In the genomic region with DNA sequence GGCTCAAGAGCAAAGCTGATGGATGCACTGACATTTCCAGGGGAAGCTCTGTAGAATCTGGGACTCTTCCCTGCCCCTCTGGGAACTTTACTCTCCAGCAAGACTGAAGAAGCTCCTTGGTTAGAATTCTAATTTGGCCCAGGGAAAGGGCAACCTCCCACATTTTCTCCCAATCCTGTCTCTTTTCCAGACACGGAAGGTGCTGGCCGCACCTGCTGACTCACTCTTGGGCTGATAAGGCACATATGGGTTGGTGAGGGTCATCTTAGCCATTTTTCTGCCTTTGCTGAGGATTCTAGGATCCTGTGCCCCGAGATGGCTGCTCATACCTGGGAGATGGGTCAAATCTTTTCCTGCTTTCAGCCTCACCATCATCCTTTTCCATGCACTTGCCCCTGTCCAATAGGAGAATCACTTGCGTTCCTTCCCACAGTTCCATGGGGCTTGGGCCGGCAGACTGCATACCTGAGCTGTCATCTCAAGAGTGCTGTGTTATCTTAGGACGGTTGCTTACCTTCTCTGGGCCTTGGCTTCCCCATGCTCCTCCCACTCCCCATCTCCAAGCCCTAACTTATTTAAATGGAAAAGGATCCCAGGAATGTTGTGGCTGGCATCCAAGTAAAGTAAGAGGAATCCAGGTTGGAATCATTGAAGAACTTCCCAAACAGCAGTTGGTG, we compare ENCODE assay signal across 11 cellular contexts. TPM values are rescaled to one million over a fixed set of nuclear protein-coding genes. Genes with fewer than 3 reads are reported as not detected.
A peak's percentile ranks its signal among the peaks of the same experiment; 100 is the strongest.
DNase-seq lines count a peak whose midpoint lies in the region; ATAC-seq and TF ChIP-seq lines count a peak whose summit lies in the region.
"Had no signal": no experiment of that assay in that cellular context is flagged by ENCODE, and none has a peak within 500 bp of the region (broad histone marks: within the 10 kb centered on the region; RNA-seq: fewer than 3 reads in every experiment).

No MANE protein-coding gene starts in this region.

- H3K4me1 ChIP-seq in stomach smooth muscle (ENCODE audit: control insufficient read depth, insufficient read depth, low read length), result peaks cover 77% of the 10 kb centered on the region
- H3K4me1 ChIP-seq in CD4-positive, alpha-beta memory T cell (ENCODE audit: insufficient read depth, low read length), result no peaks in the 10 kb centered on the region

- no peaks in the 10 kb centered on the region for H3K36me3 Mint-ChIP-seq in CD4-positive, alpha-beta memory T cell
- H3K36me3 Mint-ChIP-seq: activated CD8-positive, alpha-beta memory T cell treated with anti-CD3 and anti-CD28 coated beads, Interleukin-2, amount 10 ng/mL, durations not matched to agents 7 days and 5 days had no signal

- H3K27ac ChIP-seq in stomach smooth muscle (ENCODE audit: low read length), result peak overlapping the region; percentile 96
- no peak overlapping the region for H3K27ac ChIP-seq in CD4-positive, alpha-beta memory T cell (ENCODE audit: low read depth, low read length)

- no peak for TF ChIP-seq CTCF in cardiac fibroblast (IDR thresholded peaks at IDR 0.05; ENCODE audit: low read depth, low read length)

- H3K4me3 ChIP-seq in cardiac fibroblast (replicated peaks in 1 of 2; ENCODE audit: low read depth in 2 of 2, low read length in 2 of 2) (peak overlapping the region; percentile 17 to 48), stomach smooth muscle (ENCODE audit: low read length in 2 of 2) (peak overlapping the region; percentile 75 to 93)
- H3K4me3 ChIP-seq in CD4-positive, alpha-beta memory T cell (ENCODE audit: low read length in 2 of 2), result no peak overlapping the region

- H3K27me3 Mint-ChIP-seq in CD4-positive, alpha-beta memory T cell, result peaks cover 3 to 10% of the 10 kb centered on the region in 2 donors

- no peaks in the 10 kb centered on the region for H3K9me3 ChIP-seq in stomach smooth muscle (ENCODE audit: control insufficient read depth in 2 of 2, low read length in 2 of 2)
- no peaks in the 10 kb centered on the region for H3K9me3 ChIP-seq in CD4-positive, alpha-beta memory T cell (ENCODE audit: control insufficient read depth in 1 of 2, low read length in 2 of 2)

- CTCF ChIA-PET in CD4-positive, alpha-beta memory T cell (lab: Charles Lee; ENCODE audit: partially characterized antibody), result interaction anchor here (0.7 kb wide), 1 partner anchor 14 kb away, joined by 3 read pairs; no protein-coding TSS in a partner anchor

- H3K4me1 Mint-ChIP-seq in CD4-positive, alpha-beta memory T cell, result peaks cover 0 to 4% (median under 1%) of the 10 kb centered on the region in 4 donors

- H3K27me3 ChIP-seq in stomach smooth muscle (ENCODE audit: control insufficient read depth in 1 of 2, insufficient read depth in 2 of 2, low read length in 2 of 2), result no peaks in the 10 kb centered on the region
- no peaks in the 10 kb centered on the region for H3K27me3 ChIP-seq in CD4-positive, alpha-beta memory T cell (ENCODE audit: insufficient read depth, low read length)

- peak overlapping the region; percentile 99 for H3K9ac ChIP-seq in stomach smooth muscle (ENCODE audit: low read length in 2 of 2)

- no peaks in the 10 kb centered on the region for H3K9me3 Mint-ChIP-seq in CD4-positive, alpha-beta memory T cell
- H3K9me3 Mint-ChIP-seq: stimulated activated naive CD8-positive, alpha-beta T cell treated with anti-CD3 and anti-CD28 coated beads, Interleukin-15, amount 100 ng/mL, for 72 hours had no signal

- POLR2A ChIA-PET in CD4-positive, alpha-beta memory T cell (lab: Charles Lee; ENCODE audit: partially characterized antibody), result no interaction called here

- no peak overlapping the region for H3K27ac Mint-ChIP-seq in CD4-positive, alpha-beta memory T cell
- H3K27ac Mint-ChIP-seq: activated CD8-positive, alpha-beta memory T cell treated with anti-CD3 and anti-CD28 coated beads, Interleukin-2, amount 10 ng/mL, durations not matched to agents 7 days and 5 days; stimulated activated naive CD8-positive, alpha-beta T cell treated with anti-CD3 and anti-CD28 coated beads, Interleukin-15, amount 100 ng/mL, for 72 hours had no signal

- peak; percentile 26 for DNase-seq in HCEC 1CT
- DNase-seq in cardiac fibroblast (ENCODE audit: low read depth in 2 of 2), result peak in 1 of 2 donors; percentile 72
- peak; percentile 94 for DNase-seq in kidney tubule cell (ENCODE audit: low spot score)
- DNase-seq in stimulated activated CD4-positive, alpha-beta T cell treated with anti-CD3 and anti-CD28 coated beads, Interleukin-12 subunit alpha, Interleukin-12 subunit beta, amount 100 ng/mL, for 4 hours, result no peak
- DNase-seq in Kasumi-1 (lab: John Stamatoyannopoulos, UW), result no peak
- DNase-seq in CD4-positive, alpha-beta memory T cell, result no peak
- DNase-seq: activated CD8-positive, alpha-beta memory T cell treated with anti-CD3 and anti-CD28 coated beads, Interleukin-2, amount 10 ng/mL, durations not matched to agents 7 days and 5 days; stimulated activated naive CD8-positive, alpha-beta T cell treated with anti-CD3 and anti-CD28 coated beads, Interleukin-15, amount 100 ng/mL, for 72 hours had no signal

- intact Hi-C loops in CD4-positive, alpha-beta memory T cell (cut with micrococcal nuclease), result no loop called here

- H3K36me3 ChIP-seq in stomach smooth muscle (ENCODE audit: control insufficient read depth in 2 of 2, insufficient read depth in 2 of 2, low read length in 2 of 2), result peaks cover 0 to 2% of the 10 kb centered on the region in 2 donors
- H3K36me3 ChIP-seq in CD4-positive, alpha-beta memory T cell (ENCODE audit: insufficient read depth, low read length), result no peaks in the 10 kb centered on the region

- H3K4me3 Mint-ChIP-seq in CD4-positive, alpha-beta memory T cell, result no peak overlapping the region
- H3K4me3 Mint-ChIP-seq: activated CD8-positive, alpha-beta memory T cell treated with anti-CD3 and anti-CD28 coated beads, Interleukin-2, amount 10 ng/mL, durations not matched to agents 7 days and 5 days; stimulated activated naive CD8-positive, alpha-beta T cell treated with anti-CD3 and anti-CD28 coated beads, Interleukin-15, amount 100 ng/mL, for 72 hours had no signal

- ATAC-seq in GM21723 (IDR thresholded peaks at IDR 0.05; ENCODE audit: unreplicated experiment), result no peak
- ATAC-seq: activated CD8-positive, alpha-beta memory T cell treated with anti-CD3 and anti-CD28 coated beads, Interleukin-2, amount 10 ng/mL, durations not matched to agents 7 days and 5 days; stimulated activated naive CD8-positive, alpha-beta T cell treated with anti-CD3 and anti-CD28 coated beads, Interleukin-15, amount 100 ng/mL, for 72 hours had no signal

RNA-seq across cellular contexts. Expression of gene TINAGL1, which starts 1.3 kb away (rescaled TPM):
- not detected for total RNA-seq in CD4-positive, alpha-beta memory T cell
- polyA plus RNA-seq in CD4-positive, alpha-beta memory T cell, result not detected
- total RNA-seq: activated CD8-positive, alpha-beta memory T cell treated with anti-CD3 and anti-CD28 coated beads, Interleukin-2, amount 10 ng/mL, durations not matched to agents 7 days and 5 days had no signal

RNA-seq across cellular contexts. Expression of gene HCRTR1, which starts 39.8 kb away (rescaled TPM):
- not detected for total RNA-seq in CD4-positive, alpha-beta memory T cell
- polyA plus RNA-seq in CD4-positive, alpha-beta memory T cell, result not detected
- total RNA-seq: activated CD8-positive, alpha-beta memory T cell treated with anti-CD3 and anti-CD28 coated beads, Interleukin-2, amount 10 ng/mL, durations not matched to agents 7 days and 5 days; OCI-LY7 had no signal

Comparison
In these comparisons a context has a peak if more than half of its experiments do, and no peak if none do; other contexts are left out.
1. DNase-seq: peak in HCEC 1CT (single experiment) and kidney tubule cell (single experiment); none in stimulated activated CD4-positive, alpha-beta T cell treated with anti-CD3 and anti-CD28 coated beads, Interleukin-12 subunit alpha, Interleukin-12 subunit beta, amount 100 ng/mL, for 4 hours (single experiment), Kasumi-1 (0 of 2) and CD4-positive, alpha-beta memory T cell (0 of 5).
2. H3K4me3 ChIP-seq: peak in cardiac fibroblast (2 of 2) and stomach smooth muscle (2 of 2); none in CD4-positive, alpha-beta memory T cell (0 of 2).